In genomic region chr13:87295636-87296035, GRCh38 we compare ENCODE assay signal across 23 cellular contexts.
DNase-seq lines count a peak whose midpoint lies in the region; ATAC-seq and TF ChIP-seq lines count a peak whose summit lies in the region.
"Had no signal": no experiment of that assay in that cellular context is flagged by ENCODE, and none has a peak within 500 bp of the region (broad histone marks: within the 10 kb centered on the region; RNA-seq: fewer than 3 reads in every experiment).

No MANE protein-coding gene starts in this region.

- H3K9me3 Mint-ChIP-seq in activated CD8-positive, alpha-beta memory T cell treated with anti-CD3 and anti-CD28 coated beads, Interleukin-2, amount 10 ng/mL, durations not matched to agents 7 days and 5 days (ENCODE audit: low read depth), result peaks cover 15% of the 10 kb centered on the region

- no peaks in the 10 kb centered on the region for H3K4me1 ChIP-seq in MM.1S (ENCODE audit: low read length)

- peak; percentile 9 for DNase-seq in CMK (ENCODE audit: low read depth)
- DNase-seq in MM.1S, result peak; percentile 12
- peak; percentile 50 for DNase-seq in amniotic epithelial cell (ENCODE audit: low read depth)
- peak; percentile 16 for DNase-seq in glomerular visceral epithelial cell (ENCODE audit: extremely low spot score)
- DNase-seq in kidney tubule cell (ENCODE audit: low spot score), result no peak
- DNase-seq in hypothalamus (lab: John Stamatoyannopoulos, UW), result no peak
- no peak for DNase-seq in activated CD8-positive, alpha-beta memory T cell treated with anti-CD3 and anti-CD28 coated beads, Interleukin-2, amount 10 ng/mL, durations not matched to agents 7 days and 5 days
- no peak for DNase-seq in epidermal melanocyte (ENCODE audit: insufficient read length, low spot score)
- DNase-seq: 8988T; AML-193; CD8-positive, alpha-beta memory T cell; GDM1; Kasumi-1; MG63; NCI-H1048; NCI-H1417 treated with DMSO at 0.1 percent for 48 hours; NCI-H187; NCI-H446 treated with DMSO at 0.1 percent for 48 hours; NCI-H526 treated with DMSO at 0.1 percent for 48 hours; PC-9; SHP77 treated with DMSO at 0.1 percent for 48 hours had no signal

- H3K4me3 ChIP-seq in MM.1S (ENCODE audit: low read length), result no peak overlapping the region
- H3K4me3 ChIP-seq: MG63, PC-9 had no signal

- H3K27ac Mint-ChIP-seq in activated CD8-positive, alpha-beta memory T cell treated with anti-CD3 and anti-CD28 coated beads, Interleukin-2, amount 10 ng/mL, durations not matched to agents 7 days and 5 days, result no peak overlapping the region
- H3K27ac Mint-ChIP-seq: CD8-positive, alpha-beta memory T cell had no signal

- no peak overlapping the region for H3K27ac ChIP-seq in MM.1S (ENCODE audit: low read length)
- H3K27ac ChIP-seq: C4-2B, PC-9, RWPE1 had no signal

- H4K20me1 ChIP-seq in MM.1S (ENCODE audit: insufficient read depth, low read length), result no peaks in the 10 kb centered on the region

- H3F3A ChIP-seq in MM.1S (ENCODE audit: insufficient read depth, low read length), result no peaks in the 10 kb centered on the region

- H3K79me2 ChIP-seq in MM.1S (ENCODE audit: low read length), result no peaks in the 10 kb centered on the region

- no peak for TF ChIP-seq CTCF in MM.1S (IDR thresholded peaks at IDR 0.05; ENCODE audit: low read length)

- no peak for ATAC-seq in activated CD8-positive, alpha-beta memory T cell treated with anti-CD3 and anti-CD28 coated beads, Interleukin-2, amount 10 ng/mL, durations not matched to agents 7 days and 5 days

- H3K27me3 Mint-ChIP-seq in activated CD8-positive, alpha-beta memory T cell treated with anti-CD3 and anti-CD28 coated beads, Interleukin-2, amount 10 ng/mL, durations not matched to agents 7 days and 5 days, result no peaks in the 10 kb centered on the region
- H3K27me3 Mint-ChIP-seq: CD8-positive, alpha-beta memory T cell had no signal

- H3K4me2 ChIP-seq in MM.1S (ENCODE audit: low read depth, low read length), result no peak overlapping the region
- H3K4me2 ChIP-seq: PC-9 had no signal

- H3K4me3 Mint-ChIP-seq in activated CD8-positive, alpha-beta memory T cell treated with anti-CD3 and anti-CD28 coated beads, Interleukin-2, amount 10 ng/mL, durations not matched to agents 7 days and 5 days, result no peak overlapping the region
- H3K4me3 Mint-ChIP-seq: CD8-positive, alpha-beta memory T cell had no signal

- H3K9ac ChIP-seq in MM.1S (ENCODE audit: low read length), result no peak overlapping the region

- H3K36me3 ChIP-seq in MM.1S (replicated peaks; ENCODE audit: insufficient read depth, low read length), result no peaks in the 10 kb centered on the region
- H3K36me3 ChIP-seq: MG63 had no signal

- no peaks in the 10 kb centered on the region for H3K36me3 Mint-ChIP-seq in activated CD8-positive, alpha-beta memory T cell treated with anti-CD3 and anti-CD28 coated beads, Interleukin-2, amount 10 ng/mL, durations not matched to agents 7 days and 5 days
- H3K36me3 Mint-ChIP-seq: CD8-positive, alpha-beta memory T cell had no signal

- CTCF ChIA-PET in activated CD8-positive, alpha-beta memory T cell treated with anti-CD3 and anti-CD28 coated beads, Interleukin-2, amount 10 ng/mL, durations not matched to agents 7 days and 5 days (lab: Charles Lee), result no interaction called here

- H3K9me2 ChIP-seq in MM.1S (replicated peaks; ENCODE audit: insufficient read depth, low read length), result no peaks in the 10 kb centered on the region

- H2AFZ ChIP-seq in MM.1S (ENCODE audit: low read length), result no peak overlapping the region
- H2AFZ ChIP-seq: PC-9 had no signal

- no peaks in the 10 kb centered on the region for H3K9me3 ChIP-seq in MM.1S (replicated peaks; ENCODE audit: insufficient read depth, low read length)
- H3K9me3 ChIP-seq: MG63 had no signal

- H3K27me3 ChIP-seq in MM.1S (replicated peaks; ENCODE audit: insufficient read depth, low read length), result no peaks in the 10 kb centered on the region
- H3K27me3 ChIP-seq: MG63 had no signal

- no peaks in the 10 kb centered on the region for H3K4me1 Mint-ChIP-seq in activated CD8-positive, alpha-beta memory T cell treated with anti-CD3 and anti-CD28 coated beads, Interleukin-2, amount 10 ng/mL, durations not matched to agents 7 days and 5 days
- H3K4me1 Mint-ChIP-seq: CD8-positive, alpha-beta memory T cell had no signal

Comparison
In these comparisons a context has a peak if more than half of its experiments do, and no peak if none do; other contexts are left out.
1. DNase-seq: peak in CMK (single experiment), MM.1S (single experiment), amniotic epithelial cell (single experiment) and glomerular visceral epithelial cell (single experiment); none in kidney tubule cell (single experiment), hypothalamus (0 of 51), activated CD8-positive, alpha-beta memory T cell treated with anti-CD3 and anti-CD28 coated beads, Interleukin-2, amount 10 ng/mL, durations not matched to agents 7 days and 5 days (single experiment) and epidermal melanocyte (single experiment).